10 cellular contexts compared by ENCODE assay signal in genomic region chr1:163585796-163586195, GRCh38.
DNase-seq lines count a peak whose midpoint lies in the region; ATAC-seq, FAIRE-seq and TF ChIP-seq lines count a peak whose summit lies in the region.
"Had no signal": no experiment of that assay in that cellular context is flagged by ENCODE, and none has a peak within 500 bp of the region (broad histone marks: within the 10 kb centered on the region; RNA-seq: fewer than 3 reads in every experiment).

No MANE protein-coding gene starts in this region.

- FAIRE-seq in urothelium cell line (lab: Jason Lieb, UNC): no peak
- FAIRE-seq: A549, H54 had no signal

- H3K27ac ChIP-seq in VCaP (peak overlapping the region; percentile 96), right lobe of liver (no peak overlapping the region)
- H3K27ac ChIP-seq: A549 had no signal

- no peak overlapping the region for H3K4me3 ChIP-seq in right lobe of liver
- H3K4me3 ChIP-seq: A549 had no signal

- peak; percentile 95 to 98 (median 97) for ATAC-seq in right lobe of liver
- ATAC-seq in GM18868 (IDR thresholded peaks at IDR 0.05; ENCODE audit: unreplicated experiment): no peak
- no peak for ATAC-seq in HG03457 (IDR thresholded peaks at IDR 0.05; ENCODE audit: unreplicated experiment)
- ATAC-seq: A549 had no signal

- TF ChIP-seq POLR2A in right lobe of liver (IDR thresholded peaks at IDR 0.05): no peak

- TF ChIP-seq CTCF in VCaP (conservative IDR thresholded peaks at IDR 0.05): no peak
- no peak for TF ChIP-seq CTCF in right lobe of liver (IDR thresholded peaks at IDR 0.05)

- DNase-seq in HuH-7.5 (ENCODE audit: low spot score) (peak; percentile 10), right lobe of liver (no peak), urothelium cell line (ENCODE audit: low spot score) (no peak)
- DNase-seq: CD4-positive, CD25-positive, alpha-beta regulatory T cell; DMS 273 treated with DMSO at 0.1 percent for 48 hours had no signal

- H3K4me1 ChIP-seq in right lobe of liver: peaks cover 0 to 7% (median 0%) of the 10 kb centered on the region in 4 donors
- H3K4me1 ChIP-seq: A549 had no signal

- no peaks in the 10 kb centered on the region for H3K27me3 ChIP-seq in right lobe of liver

- no peaks in the 10 kb centered on the region for H3K36me3 ChIP-seq in right lobe of liver

- intact Hi-C loops in right lobe of liver (cut with DNase I): no loop called here

- no peaks in the 10 kb centered on the region for H3K9me3 ChIP-seq in right lobe of liver
- H3K9me3 ChIP-seq: A549 had no signal

- 10% methylated on average over 3 of the region's 3 CpGs for WGBS in right lobe of liver (ENCODE audit: insufficient coverage, low coverage, low lambda C conversion rate, missing lambda C conversion rate)

Comparison
In these comparisons a context has a peak if more than half of its experiments do, and no peak if none do; other contexts are left out.
1. ATAC-seq: peak in right lobe of liver (4 of 4); none in GM18868 (single experiment) and HG03457 (single experiment).